ENCODE assay signal across 28 cellular contexts in the genomic region with DNA sequence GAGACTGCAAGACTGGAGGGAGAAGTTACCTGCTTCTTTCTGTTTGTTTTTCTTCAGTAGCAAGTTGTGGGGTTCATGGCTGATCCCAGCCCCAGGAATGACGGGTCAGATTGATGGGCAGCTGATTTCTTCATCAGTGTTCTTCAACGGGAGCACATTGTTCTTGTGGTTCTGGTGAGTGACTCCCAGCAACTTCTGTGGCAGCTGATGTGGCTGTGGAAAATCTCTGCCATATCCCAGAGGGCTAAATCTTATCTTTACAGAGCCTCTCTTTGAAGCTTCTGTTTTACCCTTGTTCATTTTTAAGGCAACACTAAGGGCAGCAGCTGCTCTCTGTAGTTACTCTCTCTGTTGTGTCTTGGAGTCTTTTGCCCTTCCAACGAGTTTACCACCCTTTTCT.
"Had no signal": no experiment of that assay in that cellular context is flagged by ENCODE, and none has a peak within 500 bp of the region (broad histone marks: within the 10 kb centered on the region; RNA-seq: fewer than 3 reads in every experiment).

No MANE protein-coding gene starts in this region.

- H3K27me3 Mint-ChIP-seq: activated naive CD8-positive, alpha-beta T cell treated with anti-CD3 and anti-CD28 coated beads, Interleukin-2, amount 10 ng/mL, durations not matched to agents 7 days and 5 days had no signal

- H3K36me3 ChIP-seq: adrenal gland, breast epithelium had no signal

- H3K4me3 ChIP-seq: adrenal gland, breast epithelium had no signal

- H3K4me3 Mint-ChIP-seq: activated CD8-positive, alpha-beta T cell treated with anti-CD3 and anti-CD28 coated beads, Interleukin-2, amount 10 ng/mL, durations not matched to agents 7 days and 5 days; activated naive CD8-positive, alpha-beta T cell treated with anti-CD3 and anti-CD28 coated beads, Interleukin-2, amount 10 ng/mL, durations not matched to agents 7 days and 5 days; T-helper 1 cell treated with Interleukin-12 subunit alpha and Interleukin-12 subunit beta and Interleukin-4 antibody, amounts not matched to agents 30 μg/mL and 1 μg/mL, for 36 hours; WTC11 had no signal

- H3K9me3 Mint-ChIP-seq: activated naive CD8-positive, alpha-beta T cell treated with anti-CD3 and anti-CD28 coated beads, Interleukin-2, amount 10 ng/mL, durations not matched to agents 7 days and 5 days; T-helper 1 cell treated with Interleukin-12 subunit alpha and Interleukin-12 subunit beta and Interleukin-4 antibody, amounts not matched to agents 30 μg/mL and 1 μg/mL, for 36 hours had no signal

- H3K36me3 Mint-ChIP-seq: activated naive CD8-positive, alpha-beta T cell treated with anti-CD3 and anti-CD28 coated beads, Interleukin-2, amount 10 ng/mL, durations not matched to agents 7 days and 5 days; WTC11 had no signal

- FAIRE-seq: RCC 7860 had no signal

- H3K4me1 ChIP-seq: adrenal gland, breast epithelium had no signal

- ATAC-seq: activated CD8-positive, alpha-beta T cell treated with anti-CD3 and anti-CD28 coated beads, Interleukin-2, amount 10 ng/mL, durations not matched to agents 7 days and 5 days; PC-3; WTC11 had no signal

- H3K27me3 ChIP-seq: adrenal gland, breast epithelium had no signal

- H3K27ac Mint-ChIP-seq: activated CD8-positive, alpha-beta T cell treated with anti-CD3 and anti-CD28 coated beads, Interleukin-2, amount 10 ng/mL, durations not matched to agents 7 days and 5 days; activated naive CD8-positive, alpha-beta T cell treated with anti-CD3 and anti-CD28 coated beads, Interleukin-2, amount 10 ng/mL, durations not matched to agents 7 days and 5 days; T-helper 1 cell treated with Interleukin-12 subunit alpha and Interleukin-12 subunit beta and Interleukin-4 antibody, amounts not matched to agents 30 μg/mL and 1 μg/mL, for 36 hours; WTC11 had no signal

- H3K27ac ChIP-seq: adrenal gland, breast epithelium had no signal

- H3K9me3 ChIP-seq: adrenal gland, breast epithelium had no signal

- DNase-seq: activated CD4-positive, alpha-beta T cell treated with anti-CD3 and anti-CD28 coated beads for 48 hours; activated CD4-positive, alpha-beta T cell treated with anti-CD3 and anti-CD28 coated beads, Interleukin-2, amount 50 U/mL, for 4 hours; activated CD4-positive, CD25-positive, alpha-beta regulatory T cell treated with anti-CD3 and anti-CD28 coated beads, Interleukin-2, amount 50 U/mL, for 72 hours; activated CD8-positive, alpha-beta memory T cell treated with anti-CD3 and anti-CD28 coated beads, Interleukin-2, amount 50 U/mL, for 48 hours; activated CD8-positive, alpha-beta T cell treated with anti-CD3 and anti-CD28 coated beads, Interleukin-2, amount 10 ng/mL, durations not matched to agents 7 days and 5 days; activated naive CD4-positive, alpha-beta T cell treated with anti-CD3 and anti-CD28 coated beads, Interleukin-2, amount 50 U/mL, for 16 hours; activated naive CD8-positive, alpha-beta T cell treated with anti-CD3 and anti-CD28 coated beads, Interleukin-2, amount 10 ng/mL, durations not matched to agents 7 days and 5 days; activated T-cell treated with anti-CD3 and anti-CD28 coated beads, Interleukin-2, amount 50 U/mL, for 1 hour; adrenal gland; aorta; Kasumi-1; KBM-7; NCI-H1092; NCI-H1417; NCI-H1694; NCI-H2029; NCI-H2107; NCI-H2171 treated with DMSO at 0.1 percent for 48 hours; NCI-H345; NCI-H510A; NCI-H526 treated with DMSO at 0.1 percent for 48 hours; NCI-H82; PC-3; SHP77 treated with DMSO at 0.1 percent for 48 hours had no signal

- H3K4me1 Mint-ChIP-seq: activated naive CD8-positive, alpha-beta T cell treated with anti-CD3 and anti-CD28 coated beads, Interleukin-2, amount 10 ng/mL, durations not matched to agents 7 days and 5 days had no signal
